Comparison of ENCODE assay signal across 2 cellular contexts in the genomic region with DNA sequence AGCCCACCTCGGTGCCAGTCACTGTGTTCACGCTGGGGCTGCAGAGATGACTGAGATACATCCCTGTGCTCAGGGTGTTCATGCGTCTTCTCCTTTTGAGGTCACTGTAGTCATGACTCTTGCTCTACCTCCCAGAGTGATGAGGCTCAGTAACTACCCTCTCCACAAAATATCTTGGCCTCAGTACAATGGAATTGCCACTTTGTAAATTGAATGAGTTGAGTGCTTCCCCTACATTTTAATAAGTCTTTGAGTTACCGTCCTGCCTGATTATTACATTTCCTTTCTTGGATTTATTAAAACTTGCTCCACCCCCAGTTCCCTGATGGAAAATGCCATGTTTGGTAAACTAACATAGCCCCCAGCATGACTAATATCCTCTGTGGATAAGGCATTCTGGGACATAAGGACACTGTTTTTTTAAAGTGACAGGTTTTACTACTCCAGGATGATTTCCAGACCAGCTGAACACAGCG.
TF ChIP-seq lines count a peak whose summit lies in the region.

No MANE protein-coding gene starts in this region.

TF ChIP-seq in A549, 52 proteins besides CTCF, POLR2A, EP300 and RAD21:
- no peak for TF ChIP-seq REST (IDR thresholded peaks at IDR 0.05)
- TF ChIP-seq, protein P1, sequence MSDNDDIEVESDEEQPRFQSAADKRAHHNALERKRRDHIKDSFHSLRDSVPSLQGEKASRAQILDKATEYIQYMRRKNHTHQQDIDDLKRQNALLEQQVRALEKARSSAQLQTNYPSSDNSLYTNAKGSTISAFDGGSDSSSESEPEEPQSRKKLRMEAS (IDR thresholded peaks at IDR 0.05), result peak; percentile 58
- no peak for TF ChIP-seq RARB (CRISPR knock-in tag; IDR thresholded peaks at IDR 0.05)
- no peak for TF ChIP-seq CBX8 (IDR thresholded peaks at IDR 0.05)
- TF ChIP-seq GATA3 (IDR thresholded peaks at IDR 0.05; ENCODE audit: borderline replicate concordance), result peak; percentile 52
- no peak for TF ChIP-seq FOSL2 (IDR thresholded peaks at IDR 0.05)
- peak; percentile 54 for TF ChIP-seq FOSL2 (CRISPR knock-in tag; IDR thresholded peaks at IDR 0.05)
- TF ChIP-seq, protein P2, sequence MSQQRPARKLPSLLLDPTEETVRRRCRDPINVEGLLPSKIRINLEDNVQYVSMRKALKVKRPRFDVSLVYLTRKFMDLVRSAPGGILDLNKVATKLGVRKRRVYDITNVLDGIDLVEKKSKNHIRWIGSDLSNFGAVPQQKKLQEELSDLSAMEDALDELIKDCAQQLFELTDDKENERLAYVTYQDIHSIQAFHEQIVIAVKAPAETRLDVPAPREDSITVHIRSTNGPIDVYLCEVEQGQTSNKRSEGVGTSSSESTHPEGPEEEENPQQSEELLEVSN (IDR thresholded peaks at IDR 0.05; ENCODE audit: borderline replicate concordance, low read depth), result peak; percentile 23; the same call in 1 of the 2 replicates
- 0 out of 3 replicates have a peak, but pooled peaks have one; percentile 19 for TF ChIP-seq SMC3 (IDR thresholded peaks at IDR 0.05)
- TF ChIP-seq MYC (IDR thresholded peaks at IDR 0.05; ENCODE audit: borderline replicate concordance, low read length), result no peak
- TF ChIP-seq, protein P3, sequence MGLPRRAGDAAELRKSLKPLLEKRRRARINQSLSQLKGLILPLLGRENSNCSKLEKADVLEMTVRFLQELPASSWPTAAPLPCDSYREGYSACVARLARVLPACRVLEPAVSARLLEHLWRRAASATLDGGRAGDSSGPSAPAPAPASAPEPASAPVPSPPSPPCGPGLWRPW (IDR thresholded peaks at IDR 0.05), result no peak
- TF ChIP-seq KDM5A (IDR thresholded peaks at IDR 0.05), result no peak
- no peak for TF ChIP-seq ESRRA (IDR thresholded peaks at IDR 0.05; ENCODE audit: borderline replicate concordance, low read length)
- no peak for TF ChIP-seq ZC3H11A (IDR thresholded peaks at IDR 0.05)
- TF ChIP-seq JUNB (IDR thresholded peaks at IDR 0.05), result peak; percentile 37; the same call in 1 of the 2 replicates
- peak; percentile 47; the same call in 1 of the 2 replicates for TF ChIP-seq HOXB5 (CRISPR knock-in tag; IDR thresholded peaks at IDR 0.05)

TF ChIP-seq in IMR-90, 13 proteins besides CTCF, POLR2A, EP300 and RAD21:
- TF ChIP-seq BHLHE40 (IDR thresholded peaks at IDR 0.05; ENCODE audit: low read depth, low read length) (no peak), CHD1 (IDR thresholded peaks at IDR 0.05; ENCODE audit: low read depth, low read length) (no peak), RCOR1 (IDR thresholded peaks at IDR 0.05; ENCODE audit: insufficient replicate concordance, low read length) (no peak), MXI1 (IDR thresholded peaks at IDR 0.05; ENCODE audit: borderline replicate concordance, low read depth, low read length) (no peak), FOS (IDR thresholded peaks at IDR 0.05; ENCODE audit: low read depth, low read length) (no peak), MAFK (IDR thresholded peaks at IDR 0.05; ENCODE audit: low read depth, low read length) (no peak), NFE2L2 (IDR thresholded peaks at IDR 0.05; ENCODE audit: low read depth, low read length) (no peak), MAZ (IDR thresholded peaks at IDR 0.05; ENCODE audit: borderline replicate concordance, low read depth, low read length) (no peak), RFX5 (IDR thresholded peaks at IDR 0.05; ENCODE audit: low read depth, low read length) (no peak)
- TF ChIP-seq, protein P4, sequence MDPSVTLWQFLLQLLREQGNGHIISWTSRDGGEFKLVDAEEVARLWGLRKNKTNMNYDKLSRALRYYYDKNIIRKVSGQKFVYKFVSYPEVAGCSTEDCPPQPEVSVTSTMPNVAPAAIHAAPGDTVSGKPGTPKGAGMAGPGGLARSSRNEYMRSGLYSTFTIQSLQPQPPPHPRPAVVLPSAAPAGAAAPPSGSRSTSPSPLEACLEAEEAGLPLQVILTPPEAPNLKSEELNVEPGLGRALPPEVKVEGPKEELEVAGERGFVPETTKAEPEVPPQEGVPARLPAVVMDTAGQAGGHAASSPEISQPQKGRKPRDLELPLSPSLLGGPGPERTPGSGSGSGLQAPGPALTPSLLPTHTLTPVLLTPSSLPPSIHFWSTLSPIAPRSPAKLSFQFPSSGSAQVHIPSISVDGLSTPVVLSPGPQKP (IDR thresholded peaks at IDR 0.05; ENCODE audit: borderline replicate concordance, low read depth, low read length), result no peak
